In the genomic region with DNA sequence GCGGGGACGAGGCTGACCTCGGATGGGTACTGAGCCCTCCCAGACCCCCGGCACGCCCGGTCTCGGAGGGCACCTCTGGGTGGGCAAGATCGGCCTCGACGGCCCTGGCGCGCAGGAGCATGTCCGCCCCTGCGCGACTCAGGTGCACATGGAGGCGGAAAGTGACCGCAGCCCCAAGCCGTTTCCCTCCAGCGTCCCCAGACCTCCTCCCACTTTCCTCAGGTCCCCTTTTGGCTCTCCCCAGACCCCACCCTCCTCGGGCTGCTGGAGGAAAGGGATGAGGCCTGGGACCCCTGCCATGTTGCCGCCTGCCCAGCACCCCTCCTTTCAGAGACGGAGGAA, we compare ENCODE assay signal across 8 cellular contexts. TPM values are rescaled to one million over a fixed set of nuclear protein-coding genes. Genes with fewer than 3 reads are reported as not detected.
DNase-seq lines count a peak whose midpoint lies in the region; ATAC-seq, FAIRE-seq and TF ChIP-seq lines count a peak whose summit lies in the region.

No MANE protein-coding gene starts in this region.

- H3K9me3 ChIP-seq in astrocyte (ENCODE audit: insufficient read depth, low read depth, low read length) = no peaks in the 10 kb centered on the region
- H3K9me3 ChIP-seq in keratinocyte (ENCODE audit: control insufficient read depth, low read depth, low read length) = no peaks in the 10 kb centered on the region
- no peaks in the 10 kb centered on the region for H3K9me3 ChIP-seq in testis

- H4K20me1 ChIP-seq in astrocyte (ENCODE audit: insufficient read depth, low read length) (peaks cover 6% of the 10 kb centered on the region), keratinocyte (ENCODE audit: control insufficient read depth, extremely low read depth, insufficient read depth, low read length) (no peaks in the 10 kb centered on the region)

- H3K36me3 ChIP-seq in astrocyte (ENCODE audit: insufficient read depth, low read length) (peaks cover 2% of the 10 kb centered on the region), keratinocyte (ENCODE audit: control insufficient read depth in 2 of 2, extremely low read depth in 1 of 2, insufficient read depth in 2 of 2, low read length in 2 of 2) (peaks cover 0 to under 1% of the 10 kb centered on the region in 2 experiments), testis (ENCODE audit: low read depth, missing control alignments) (no peaks in the 10 kb centered on the region)

- peak overlapping the region; percentile 6 for H3K4me3 Mint-ChIP-seq in activated CD4-positive, alpha-beta T cell treated with anti-CD3 and anti-CD28 coated beads, Interleukin-2, amount 10 ng/mL, durations not matched to agents 7 days and 5 days
- no peak overlapping the region for H3K4me3 Mint-ChIP-seq in astrocyte (ENCODE audit: unreplicated experiment)

- H3K4me1 ChIP-seq in astrocyte (ENCODE audit: insufficient read depth, low read length) (peaks cover 13% of the 10 kb centered on the region), keratinocyte (ENCODE audit: control insufficient read depth, extremely low read depth, insufficient read depth, low read length) (peaks cover 10% of the 10 kb centered on the region), testis (peaks cover 17% of the 10 kb centered on the region)

- H3K27me3 Mint-ChIP-seq in activated CD4-positive, alpha-beta T cell treated with anti-CD3 and anti-CD28 coated beads, Interleukin-2, amount 10 ng/mL, durations not matched to agents 7 days and 5 days = peaks cover 9% of the 10 kb centered on the region
- H3K27me3 Mint-ChIP-seq in astrocyte (ENCODE audit: low read depth, unreplicated experiment) = peaks cover 11% of the 10 kb centered on the region

- no peak for TF ChIP-seq POLR2A in testis (IDR thresholded peaks at IDR 0.05)

- H3K4me3 ChIP-seq in astrocyte (ENCODE audit: insufficient read depth, low read depth, low read length) (peak overlapping the region; percentile 32), keratinocyte (ENCODE audit: control insufficient read depth in 2 of 3, extremely low read depth in 1 of 3, insufficient read depth in 2 of 3, low read depth in 1 of 3, low read length in 3 of 3) (no peak overlapping the region), testis (peak overlapping the region; percentile 21 to 34)

- H3K9me3 Mint-ChIP-seq in activated CD4-positive, alpha-beta T cell treated with anti-CD3 and anti-CD28 coated beads, Interleukin-2, amount 10 ng/mL, durations not matched to agents 7 days and 5 days = no peaks in the 10 kb centered on the region
- no peaks in the 10 kb centered on the region for H3K9me3 Mint-ChIP-seq in astrocyte (ENCODE audit: unreplicated experiment)

- H3K27ac ChIP-seq in astrocyte (ENCODE audit: low read depth, low read length) (no peak overlapping the region), keratinocyte (ENCODE audit: control insufficient read depth, insufficient read depth, low read length) (no peak overlapping the region), testis (no peak overlapping the region)

- TF ChIP-seq CTCF in astrocyte (IDR thresholded peaks at IDR 0.05; ENCODE audit: insufficient read depth, low read depth, low read length) = no peak
- TF ChIP-seq CTCF in keratinocyte (optimal IDR thresholded peaks at IDR 0.05 in 1 of 3, IDR thresholded peaks at IDR 0.05 in 1 of 3, conservative IDR thresholded peaks at IDR 0.05 in 1 of 3; ENCODE audit: extremely low read depth in 1 of 3, insufficient read depth in 2 of 3, low read length in 3 of 3) = no peak
- no peak for TF ChIP-seq CTCF in testis (IDR thresholded peaks at IDR 0.05)

- no peak for DNase-seq in activated CD4-positive, alpha-beta T cell treated with anti-CD3 and anti-CD28 coated beads, Interleukin-2, amount 10 ng/mL, durations not matched to agents 7 days and 5 days
- no peak for DNase-seq in activated CD4-positive, alpha-beta T cell treated with anti-CD3 and anti-CD28 coated beads for 48 hours
- DNase-seq in astrocyte (ENCODE audit: low read depth) = no peak
- no peak for DNase-seq in keratinocyte (ENCODE audit: low read depth, low spot score)
- DNase-seq in testis = no peak
- no peak for DNase-seq in occipital lobe (lab: John Stamatoyannopoulos, UW)
- no peak for DNase-seq in NOMO-1 (lab: John Stamatoyannopoulos, UW; ENCODE audit: unreplicated experiment in 2 of 2)

- H3K9me1 ChIP-seq in keratinocyte (ENCODE audit: control insufficient read depth, extremely low read depth, insufficient read depth, low read length) = no peaks in the 10 kb centered on the region

- H3K27ac Mint-ChIP-seq in activated CD4-positive, alpha-beta T cell treated with anti-CD3 and anti-CD28 coated beads, Interleukin-2, amount 10 ng/mL, durations not matched to agents 7 days and 5 days = peak overlapping the region; percentile 41
- H3K27ac Mint-ChIP-seq in astrocyte (ENCODE audit: unreplicated experiment) = peak overlapping the region; percentile 58

- CTCF ChIA-PET in activated CD4-positive, alpha-beta T cell treated with anti-CD3 and anti-CD28 coated beads, Interleukin-2, amount 10 ng/mL, durations not matched to agents 7 days and 5 days (lab: Charles Lee) = interaction anchor here (1.5 to 5.3 kb wide), 3 partner anchors 25 to 45 kb away, joined by 3 to 28 read pairs (median 3); no protein-coding TSS in a partner anchor

- 22% methylated on average over 5 to 11 of the region's 22 CpGs for WGBS in testis, 2 donors

- peak overlapping the region; percentile 76 for H3K9ac ChIP-seq in astrocyte (ENCODE audit: low read length)
- H3K9ac ChIP-seq in keratinocyte (ENCODE audit: control insufficient read depth, extremely low read depth, insufficient read depth, low read length) = peak overlapping the region; percentile 28

- FAIRE-seq in astrocyte (lab: Jason Lieb, UNC) (no peak), keratinocyte (lab: Jason Lieb, UNC) (no peak)

- POLR2A ChIA-PET in activated CD4-positive, alpha-beta T cell treated with anti-CD3 and anti-CD28 coated beads, Interleukin-2, amount 10 ng/mL, durations not matched to agents 7 days and 5 days (lab: Charles Lee) = no interaction called here

- H3K79me2 ChIP-seq in astrocyte (ENCODE audit: insufficient read depth, low read length) (no peaks in the 10 kb centered on the region), keratinocyte (ENCODE audit: control insufficient read depth, insufficient read depth, low read length) (no peaks in the 10 kb centered on the region)

- no peaks in the 10 kb centered on the region for H3K27me3 ChIP-seq in astrocyte (ENCODE audit: insufficient read depth, low read length)
- peaks cover 44% of the 10 kb centered on the region for H3K27me3 ChIP-seq in keratinocyte (ENCODE audit: control insufficient read depth, extremely low read depth, insufficient read depth, low read length)
- no peaks in the 10 kb centered on the region for H3K27me3 ChIP-seq in testis

- peak overlapping the region; percentile 90 for H3K4me2 ChIP-seq in astrocyte (ENCODE audit: low read length)
- peak overlapping the region; percentile 6 for H3K4me2 ChIP-seq in keratinocyte (ENCODE audit: control insufficient read depth, extremely low read depth, insufficient read depth, low read depth, low read length)

- ATAC-seq in HG02759 (IDR thresholded peaks at IDR 0.05; ENCODE audit: unreplicated experiment) = no peak

- H3K36me3 Mint-ChIP-seq in activated CD4-positive, alpha-beta T cell treated with anti-CD3 and anti-CD28 coated beads, Interleukin-2, amount 10 ng/mL, durations not matched to agents 7 days and 5 days (ENCODE audit: low read depth) = peaks cover 2% of the 10 kb centered on the region
- H3K36me3 Mint-ChIP-seq in astrocyte (ENCODE audit: low read depth, unreplicated experiment) = peaks cover 3% of the 10 kb centered on the region

- H2AFZ ChIP-seq in astrocyte (ENCODE audit: low read depth, low read length) = peak overlapping the region; percentile 68
- peak overlapping the region; percentile 26 for H2AFZ ChIP-seq in keratinocyte (ENCODE audit: control insufficient read depth, low read length)

- intact Hi-C loops in testis (cut with DNase I; ENCODE audit: low total_unique reads) = no loop called here

- H3K4me1 Mint-ChIP-seq in activated CD4-positive, alpha-beta T cell treated with anti-CD3 and anti-CD28 coated beads, Interleukin-2, amount 10 ng/mL, durations not matched to agents 7 days and 5 days = peaks cover 27% of the 10 kb centered on the region
- H3K4me1 Mint-ChIP-seq in astrocyte (ENCODE audit: low read depth, unreplicated experiment) = peaks cover 4% of the 10 kb centered on the region

- dilution Hi-C loops in keratinocyte (cut with MboI; ENCODE audit: extremely low pct_ligation_motif_present, low sequenced_read_pairs) = no loop called here

RNA-seq across cellular contexts. Expression of gene RPL19, which starts 10.0 kb away (rescaled TPM):
- total RNA-seq in activated CD4-positive, alpha-beta T cell treated with anti-CD3 and anti-CD28 coated beads, Interleukin-2, amount 10 ng/mL, durations not matched to agents 7 days and 5 days = 1,000 to 10,000 TPM; 1,832 to 1,924 TPM
- total RNA-seq in astrocyte = 1,346 and 1,451 TPM in 2 replicates
- polyA plus RNA-seq in keratinocyte = 1,747 to 2,007 TPM (median 1,957 TPM) in 3 replicates
- 2,951 TPM for polyA plus RNA-seq in keratinocyte (2011; ENCODE audit: low read depth)
- polyA plus RNA-seq in keratinocyte (2011; cell fraction: cytosol; rRNA removed) = 1,535 and 2,525 TPM in 2 replicates
- 651 and 665 TPM in 2 replicates for polyA plus RNA-seq in keratinocyte (2011; cell fraction: nucleus; rRNA removed)
- polyA plus RNA-seq in keratinocyte (2012; ENCODE audit: low replicate concordance) = 1,811 and 1,919 TPM in 2 replicates
- 431 to 851 TPM (median 823 TPM) in 3 replicates for polyA minus RNA-seq in keratinocyte
- polyA minus RNA-seq in keratinocyte (2011; cell fraction: cytosol; rRNA and poly(A)+ RNA removed) = 1,075 TPM
- polyA minus RNA-seq in keratinocyte (2011; cell fraction: nucleus; rRNA and poly(A)+ RNA removed) = 158 and 187 TPM in 2 replicates
- 1,000 to 10,000 TPM in 1 of 2 donors, 100 to 1,000 TPM in 1; 954 to 1,719 TPM for total RNA-seq in testis
- polyA plus RNA-seq in testis (ENCODE audit: insufficient read depth, low read depth, low replicate concordance) = 1,741 TPM
- total RNA-seq in occipital lobe = 958 TPM

RNA-seq across cellular contexts. Expression of gene CACNB1, which starts 12.6 kb away (rescaled TPM):
- total RNA-seq in activated CD4-positive, alpha-beta T cell treated with anti-CD3 and anti-CD28 coated beads, Interleukin-2, amount 10 ng/mL, durations not matched to agents 7 days and 5 days = 10 to 100 TPM; 14.8 to 18.3 TPM
- total RNA-seq in astrocyte (16.6 and 16.9 TPM in 2 replicates), testis (10 to 100 TPM; 18.1 to 19.8 TPM), occipital lobe (20.6 TPM)
- polyA plus RNA-seq in keratinocyte (3.7 to 7.0 TPM (median 4.0 TPM) in 3 replicates), testis (ENCODE audit: insufficient read depth, low read depth, low replicate concordance) (11.3 TPM)
- not detected for polyA plus RNA-seq in keratinocyte (2011; ENCODE audit: low read depth)
- polyA plus RNA-seq in keratinocyte (2011; cell fraction: cytosol; rRNA removed) = 3.0 and 3.3 TPM in 2 replicates
- polyA plus RNA-seq in keratinocyte (2011; cell fraction: nucleus; rRNA removed) = 18.2 and 27.9 TPM in 2 replicates
- 2.2 and 5.3 TPM in 2 replicates for polyA plus RNA-seq in keratinocyte (2012; ENCODE audit: low replicate concordance)
- 7.5 to 16.2 TPM (median 13.2 TPM) in 3 replicates for polyA minus RNA-seq in keratinocyte
- 2.9 TPM for polyA minus RNA-seq in keratinocyte (2011; cell fraction: cytosol; rRNA and poly(A)+ RNA removed)
- 6.5 and 10.3 TPM in 2 replicates for polyA minus RNA-seq in keratinocyte (2011; cell fraction: nucleus; rRNA and poly(A)+ RNA removed)

RNA-seq across cellular contexts. Expression of gene STAC2, which starts 15.7 kb away (rescaled TPM):
- total RNA-seq in activated CD4-positive, alpha-beta T cell treated with anti-CD3 and anti-CD28 coated beads, Interleukin-2, amount 10 ng/mL, durations not matched to agents 7 days and 5 days = not detected
- total RNA-seq in astrocyte (not detected in 2 replicates), testis (under 1 TPM; 0.24 to 0.37 TPM), occipital lobe (0.31 TPM)
- polyA plus RNA-seq in keratinocyte (not detected in 3 replicates), testis (ENCODE audit: insufficient read depth, low read depth, low replicate concordance) (1.1 TPM)
- 0.56 TPM for polyA plus RNA-seq in keratinocyte (2011; ENCODE audit: low read depth)
- not detected in 2 replicates for polyA plus RNA-seq in keratinocyte (2011; cell fraction: cytosol; rRNA removed)
- 0.03 TPM in 1 of 2 replicates, not detected in the other for polyA plus RNA-seq in keratinocyte (2011; cell fraction: nucleus; rRNA removed)
- 0.80 TPM in 1 of 2 replicates, not detected in the other for polyA plus RNA-seq in keratinocyte (2012; ENCODE audit: low replicate concordance)
- polyA minus RNA-seq in keratinocyte = not detected in 3 replicates
- polyA minus RNA-seq in keratinocyte (2011; cell fraction: cytosol; rRNA and poly(A)+ RNA removed) = not detected
- polyA minus RNA-seq in keratinocyte (2011; cell fraction: nucleus; rRNA and poly(A)+ RNA removed) = not detected in 2 replicates

RNA-seq across cellular contexts. Expression of gene ARL5C, which starts 44.1 kb away (rescaled TPM):
- under 1 TPM in 1 of 2 experiments, not detected in 1; 0.15 TPM for total RNA-seq in activated CD4-positive, alpha-beta T cell treated with anti-CD3 and anti-CD28 coated beads, Interleukin-2, amount 10 ng/mL, durations not matched to agents 7 days and 5 days
- total RNA-seq in astrocyte (not detected in 2 replicates), testis (not detected), occipital lobe (not detected)
- polyA plus RNA-seq in keratinocyte (not detected in 3 replicates), testis (ENCODE audit: insufficient read depth, low read depth, low replicate concordance) (not detected)
- polyA plus RNA-seq in keratinocyte (2011; ENCODE audit: low read depth) = not detected
- polyA plus RNA-seq in keratinocyte (2011; cell fraction: cytosol; rRNA removed) = not detected in 2 replicates
- not detected in 2 replicates for polyA plus RNA-seq in keratinocyte (2011; cell fraction: nucleus; rRNA removed)
- not detected in 2 replicates for polyA plus RNA-seq in keratinocyte (2012; ENCODE audit: low replicate concordance)
- not detected in 3 replicates for polyA minus RNA-seq in keratinocyte
- not detected for polyA minus RNA-seq in keratinocyte (2011; cell fraction: cytosol; rRNA and poly(A)+ RNA removed)
- not detected in 2 replicates for polyA minus RNA-seq in keratinocyte (2011; cell fraction: nucleus; rRNA and poly(A)+ RNA removed)

RNA-seq across cellular contexts. Expression of gene PLXDC1, which starts 58.6 kb away (rescaled TPM):
- 1 to 10 TPM; 6.0 to 6.3 TPM for total RNA-seq in activated CD4-positive, alpha-beta T cell treated with anti-CD3 and anti-CD28 coated beads, Interleukin-2, amount 10 ng/mL, durations not matched to agents 7 days and 5 days
- total RNA-seq in astrocyte (8.9 and 13.8 TPM in 2 replicates), testis (10 to 100 TPM in 1 of 2 donors, 1 to 10 TPM in 1; 9.6 to 14.8 TPM), occipital lobe (9.4 TPM)
- polyA plus RNA-seq in keratinocyte (0.06 to 0.35 TPM (median 0.33 TPM) in 3 replicates), testis (ENCODE audit: insufficient read depth, low read depth, low replicate concordance) (40.5 TPM)
- not detected for polyA plus RNA-seq in keratinocyte (2011; ENCODE audit: low read depth)
- polyA plus RNA-seq in keratinocyte (2011; cell fraction: cytosol; rRNA removed) = 0.08 TPM in 1 of 2 replicates, not detected in the other
- polyA plus RNA-seq in keratinocyte (2011; cell fraction: nucleus; rRNA removed) = 0.65 and 0.93 TPM in 2 replicates
- polyA plus RNA-seq in keratinocyte (2012; ENCODE audit: low replicate concordance) = not detected in 2 replicates
- 0.73 TPM in 1 of 3 replicates, not detected in the others for polyA minus RNA-seq in keratinocyte
- not detected for polyA minus RNA-seq in keratinocyte (2011; cell fraction: cytosol; rRNA and poly(A)+ RNA removed)
- 0.74 and 1.9 TPM in 2 replicates for polyA minus RNA-seq in keratinocyte (2011; cell fraction: nucleus; rRNA and poly(A)+ RNA removed)

Comparison
In these comparisons a context has a peak if more than half of its experiments do, and no peak if none do; other contexts are left out.
1. H3K4me3 ChIP-seq: peak in astrocyte (single experiment) and testis (2 of 2); none in keratinocyte (0 of 3).